14 cellular contexts compared by ENCODE assay signal in the genomic region with DNA sequence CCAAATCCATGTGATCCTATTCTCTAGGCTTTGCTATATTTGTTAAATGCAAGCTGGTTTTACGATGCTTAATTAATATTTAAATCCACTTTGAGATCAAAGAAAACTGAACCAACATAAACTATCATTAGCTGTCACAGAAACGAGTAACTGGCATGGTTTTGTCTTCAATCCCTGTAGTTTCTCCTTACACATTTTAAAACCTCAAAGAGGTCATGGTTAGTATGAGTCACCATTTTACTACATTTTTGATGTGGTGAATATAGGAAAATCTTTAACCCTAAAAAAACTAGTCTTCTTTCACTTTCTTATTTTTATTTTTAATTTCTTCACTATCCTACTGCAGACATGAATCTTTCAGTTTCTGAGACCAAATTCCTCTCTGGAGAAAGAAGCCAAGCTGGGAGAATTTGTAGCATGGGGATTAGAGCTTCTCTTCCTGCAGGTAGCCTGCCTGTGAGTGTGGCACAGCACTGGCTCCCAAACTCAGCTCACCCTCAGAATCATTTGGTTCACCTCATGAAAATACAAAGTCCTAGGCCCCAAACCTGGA. TPM values are rescaled to one million over a fixed set of nuclear protein-coding genes. Genes with fewer than 3 reads are reported as not detected.
DNase-seq lines count a peak whose midpoint lies in the region; ATAC-seq, FAIRE-seq and TF ChIP-seq lines count a peak whose summit lies in the region.
"Had no signal": no experiment of that assay in that cellular context is flagged by ENCODE, and none has a peak within 500 bp of the region (broad histone marks: within the 10 kb centered on the region; RNA-seq: fewer than 3 reads in every experiment).

No MANE protein-coding gene starts in this region.

- TF ChIP-seq CTCF in Loucy (conservative IDR thresholded peaks at IDR 0.05; ENCODE audit: low read length) (no peak), astrocyte (IDR thresholded peaks at IDR 0.05; ENCODE audit: insufficient read depth, low read depth, low read length) (no peak), left lung (IDR thresholded peaks at IDR 0.05) (no peak)

- intact Hi-C loops in left lung (cut with DNase I) = no loop called here

- H2AFZ ChIP-seq in Loucy (ENCODE audit: low read length) (no peak overlapping the region), astrocyte (ENCODE audit: low read depth, low read length) (no peak overlapping the region)

- H3K36me3 Mint-ChIP-seq in activated CD8-positive, alpha-beta memory T cell treated with anti-CD3 and anti-CD28 coated beads, Interleukin-2, amount 10 ng/mL, durations not matched to agents 7 days and 5 days = no peaks in the 10 kb centered on the region
- H3K36me3 Mint-ChIP-seq in astrocyte (ENCODE audit: low read depth, unreplicated experiment) = no peaks in the 10 kb centered on the region

- DNase-seq in activated CD8-positive, alpha-beta memory T cell treated with anti-CD3 and anti-CD28 coated beads, Interleukin-2, amount 10 ng/mL, durations not matched to agents 7 days and 5 days = no peak
- DNase-seq in activated CD8-positive, alpha-beta memory T cell treated with anti-CD3 and anti-CD28 coated beads, Interleukin-2, amount 50 U/mL, for 48 hours = no peak
- DNase-seq in astrocyte (ENCODE audit: low read depth) (peak; percentile 74), left lung (no peak)
- no peak for DNase-seq in stimulated activated naive CD8-positive, alpha-beta T cell treated with anti-CD3 and anti-CD28 coated beads, Interleukin-15, Interleukin-2, amounts not matched to agents 100 U/mL and 50 U/mL, for 24 hours
- no peak for DNase-seq in effector CD8-positive, alpha-beta T cell (lab: John Stamatoyannopoulos, UW)
- DNase-seq: lower lobe of right lung, Right ventricle myocardium superior, small intestine, testis had no signal

- no peaks in the 10 kb centered on the region for H4K20me1 ChIP-seq in Loucy (ENCODE audit: insufficient read depth, low read length, poor library complexity, severe bottlenecking)
- H4K20me1 ChIP-seq in astrocyte (ENCODE audit: insufficient read depth, low read length) = no peaks in the 10 kb centered on the region

- H3K4me3 ChIP-seq in Loucy (ENCODE audit: low read length, poor library complexity, severe bottlenecking) (peak overlapping the region; percentile 36), astrocyte (ENCODE audit: insufficient read depth, low read depth, low read length) (no peak overlapping the region), left lung (no peak overlapping the region)
- H3K4me3 ChIP-seq: lower lobe of right lung, testis had no signal

- H3K9me3 ChIP-seq in Loucy (ENCODE audit: insufficient read depth, low read depth, low read length) (no peaks in the 10 kb centered on the region), astrocyte (ENCODE audit: insufficient read depth, low read depth, low read length) (no peaks in the 10 kb centered on the region), left lung (no peaks in the 10 kb centered on the region)
- H3K9me3 ChIP-seq: lower lobe of right lung, testis had no signal

- H3K9ac ChIP-seq in Loucy (ENCODE audit: low read depth, low read length, poor library complexity, severe bottlenecking) (no peak overlapping the region), astrocyte (ENCODE audit: low read length) (no peak overlapping the region)

- H3K36me3 ChIP-seq in Loucy (ENCODE audit: insufficient read depth, low read length) = no peaks in the 10 kb centered on the region
- H3K36me3 ChIP-seq in astrocyte (ENCODE audit: insufficient read depth, low read length) = no peaks in the 10 kb centered on the region
- no peaks in the 10 kb centered on the region for H3K36me3 ChIP-seq in left lung
- H3K36me3 ChIP-seq: lower lobe of right lung had no signal

- no peak overlapping the region for H3K27ac Mint-ChIP-seq in activated CD8-positive, alpha-beta memory T cell treated with anti-CD3 and anti-CD28 coated beads, Interleukin-2, amount 10 ng/mL, durations not matched to agents 7 days and 5 days
- no peak overlapping the region for H3K27ac Mint-ChIP-seq in astrocyte (ENCODE audit: unreplicated experiment)
- H3K27ac Mint-ChIP-seq: B cell had no signal

- FAIRE-seq in astrocyte (lab: Jason Lieb, UNC) = peak; percentile 17
- FAIRE-seq: endothelial cell of umbilical vein, small intestine had no signal

- no peaks in the 10 kb centered on the region for H3K9me2 ChIP-seq in Loucy (replicated peaks; ENCODE audit: low read depth, low read length)

- ATAC-seq in activated CD8-positive, alpha-beta memory T cell treated with anti-CD3 and anti-CD28 coated beads, Interleukin-2, amount 10 ng/mL, durations not matched to agents 7 days and 5 days = peak; percentile 86
- peak; percentile 87 for ATAC-seq in stimulated activated naive CD8-positive, alpha-beta T cell treated with anti-CD3 and anti-CD28 coated beads, Interleukin-15, Interleukin-2, amounts not matched to agents 100 U/mL and 50 U/mL, for 24 hours
- ATAC-seq in GM21390 (IDR thresholded peaks at IDR 0.05; ENCODE audit: unreplicated experiment) (no peak), left lung (no peak)
- ATAC-seq: lower lobe of right lung had no signal

- CTCF ChIA-PET in activated CD8-positive, alpha-beta memory T cell treated with anti-CD3 and anti-CD28 coated beads, Interleukin-2, amount 10 ng/mL, durations not matched to agents 7 days and 5 days (lab: Charles Lee) = interaction anchor here (0.9 to 1.1 kb wide), 2 partner anchors 41 to 66 kb away, joined by 3 read pairs; no protein-coding TSS in a partner anchor

- H3K9me3 Mint-ChIP-seq in activated CD8-positive, alpha-beta memory T cell treated with anti-CD3 and anti-CD28 coated beads, Interleukin-2, amount 10 ng/mL, durations not matched to agents 7 days and 5 days (ENCODE audit: low read depth) = no peaks in the 10 kb centered on the region
- H3K9me3 Mint-ChIP-seq in astrocyte (ENCODE audit: unreplicated experiment) = peaks cover 4% of the 10 kb centered on the region

- H3K4me2 ChIP-seq in Loucy (ENCODE audit: low read depth, low read length, poor library complexity, severe bottlenecking) (peak overlapping the region; percentile 49), astrocyte (ENCODE audit: low read length) (peak overlapping the region; percentile 8)

- H3K27me3 Mint-ChIP-seq in activated CD8-positive, alpha-beta memory T cell treated with anti-CD3 and anti-CD28 coated beads, Interleukin-2, amount 10 ng/mL, durations not matched to agents 7 days and 5 days = peaks cover 13% of the 10 kb centered on the region
- H3K27me3 Mint-ChIP-seq in astrocyte (ENCODE audit: low read depth, unreplicated experiment) = peaks cover 9% of the 10 kb centered on the region

- no peak overlapping the region for H3K27ac ChIP-seq in astrocyte (ENCODE audit: low read depth, low read length)
- no peak overlapping the region for H3K27ac ChIP-seq in left lung
- H3K27ac ChIP-seq: lower lobe of right lung, testis had no signal

- no peaks in the 10 kb centered on the region for H3F3A ChIP-seq in Loucy (ENCODE audit: low read depth)

- H3K27me3 ChIP-seq in Loucy (ENCODE audit: insufficient read depth, low read length, poor library complexity, severe bottlenecking) (no peaks in the 10 kb centered on the region), astrocyte (ENCODE audit: insufficient read depth, low read length) (no peaks in the 10 kb centered on the region), left lung (peaks cover 0 to 5% of the 10 kb centered on the region in 2 donors)
- H3K27me3 ChIP-seq: testis had no signal

- peaks cover 21% of the 10 kb centered on the region for H3K4me1 ChIP-seq in Loucy (ENCODE audit: insufficient read depth, low read length, poor library complexity, severe bottlenecking)
- H3K4me1 ChIP-seq in astrocyte (ENCODE audit: insufficient read depth, low read length) = peaks cover 10% of the 10 kb centered on the region
- H3K4me1 ChIP-seq in left lung = peaks cover 0 to 23% of the 10 kb centered on the region in 2 donors
- H3K4me1 ChIP-seq: lower lobe of right lung, testis had no signal

- no peaks in the 10 kb centered on the region for H3K79me2 ChIP-seq in Loucy (ENCODE audit: insufficient read depth, low read length)
- H3K79me2 ChIP-seq in astrocyte (ENCODE audit: insufficient read depth, low read length) = no peaks in the 10 kb centered on the region

- no peak overlapping the region for H3K4me3 Mint-ChIP-seq in activated CD8-positive, alpha-beta memory T cell treated with anti-CD3 and anti-CD28 coated beads, Interleukin-2, amount 10 ng/mL, durations not matched to agents 7 days and 5 days
- H3K4me3 Mint-ChIP-seq in astrocyte (ENCODE audit: unreplicated experiment) = no peak overlapping the region
- H3K4me3 Mint-ChIP-seq: B cell had no signal

- peaks cover 24% of the 10 kb centered on the region for H3K4me1 Mint-ChIP-seq in activated CD8-positive, alpha-beta memory T cell treated with anti-CD3 and anti-CD28 coated beads, Interleukin-2, amount 10 ng/mL, durations not matched to agents 7 days and 5 days
- peaks cover 8% of the 10 kb centered on the region for H3K4me1 Mint-ChIP-seq in astrocyte (ENCODE audit: low read depth, unreplicated experiment)
- H3K4me1 Mint-ChIP-seq: B cell had no signal

RNA-seq across cellular contexts. Expression of a gene that starts 8.7 kb away (rescaled TPM):
- not detected for total RNA-seq in activated CD8-positive, alpha-beta memory T cell treated with anti-CD3 and anti-CD28 coated beads, Interleukin-2, amount 10 ng/mL, durations not matched to agents 7 days and 5 days
- total RNA-seq in astrocyte (not detected in 2 replicates), left lung (not detected)
- total RNA-seq: B cell, endothelial cell of umbilical vein, lower lobe of right lung, Right ventricle myocardium superior, testis had no signal

RNA-seq across cellular contexts. Expression of a gene that starts 34.0 kb away (rescaled TPM):
- not detected for total RNA-seq in activated CD8-positive, alpha-beta memory T cell treated with anti-CD3 and anti-CD28 coated beads, Interleukin-2, amount 10 ng/mL, durations not matched to agents 7 days and 5 days
- not detected in 2 replicates for total RNA-seq in astrocyte
- total RNA-seq in left lung = 1 to 10 TPM in 1 of 2 donors, not detected in 1; 1.2 TPM
- total RNA-seq: B cell, endothelial cell of umbilical vein, Right ventricle myocardium superior had no signal

RNA-seq across cellular contexts. Expression of a gene that starts 57.8 kb away (rescaled TPM):
- under 1 TPM in 1 of 2 experiments, not detected in 1; 0.37 TPM for total RNA-seq in activated CD8-positive, alpha-beta memory T cell treated with anti-CD3 and anti-CD28 coated beads, Interleukin-2, amount 10 ng/mL, durations not matched to agents 7 days and 5 days
- total RNA-seq in astrocyte (not detected in 2 replicates), left lung (1 to 10 TPM; 5.1 to 8.9 TPM)
- total RNA-seq: B cell, endothelial cell of umbilical vein, Right ventricle myocardium superior had no signal

Comparison
In these comparisons a context has a peak if more than half of its experiments do, and no peak if none do; other contexts are left out.
1. ATAC-seq: peak in activated CD8-positive, alpha-beta memory T cell treated with anti-CD3 and anti-CD28 coated beads, Interleukin-2, amount 10 ng/mL, durations not matched to agents 7 days and 5 days (single experiment) and stimulated activated naive CD8-positive, alpha-beta T cell treated with anti-CD3 and anti-CD28 coated beads, Interleukin-15, Interleukin-2, amounts not matched to agents 100 U/mL and 50 U/mL, for 24 hours (single experiment); none in GM21390 (single experiment) and left lung (single experiment).